In genomic region chr22:26435327-26436093, GRCh38 we compare ENCODE assay signal across 20 cellular contexts. TPM values are rescaled to one million over a fixed set of nuclear protein-coding genes. Genes with fewer than 3 reads are reported as not detected.
DNase-seq lines count a peak whose midpoint lies in the region; ATAC-seq, FAIRE-seq and TF ChIP-seq lines count a peak whose summit lies in the region.
"Had no signal": no experiment of that assay in that cellular context is flagged by ENCODE, and none has a peak within 500 bp of the region (broad histone marks: within the 10 kb centered on the region; RNA-seq: fewer than 3 reads in every experiment).

No MANE protein-coding gene starts in this region.

- POLR2A ChIA-PET in GM12878 (lab: Charles Lee), result no interaction called here

- peak; percentile 42 for DNase-seq in GF-D8 (lab: John Stamatoyannopoulos, UW)
- peak; percentile 84 for DNase-seq in NB4 (ENCODE audit: low read depth)
- no peak for DNase-seq in GM12878 (ENCODE audit: low read depth, low spot score)
- DNase-seq in progenitor cell of endocrine pancreas (ENCODE audit: low spot score, unreplicated experiment), result no peak
- no peak for DNase-seq in effector CD8-positive, alpha-beta T cell (lab: John Stamatoyannopoulos, UW)
- DNase-seq in lower lobe of right lung, result no peak
- DNase-seq: activated CD4-positive, alpha-beta T cell treated with anti-CD3 and anti-CD28 coated beads, Interleukin-2, amount 50 U/mL, for 48 hours; activated T-cell treated with anti-CD3 and anti-CD28 coated beads, Interleukin-2, amount 50 U/mL, for 72 hours; C1 segment of cervical spinal cord; central memory CD4-positive, alpha-beta T cell; DMS79 treated with DMSO at 0.1 percent for 48 hours; Karpas-422; NCI-H1436; NCI-H2227 treated with DMSO at 0.1 percent for 48 hours; NK-92 treated with Interleukin-12 subunit alpha and Interleukin-12 subunit beta, amount 100 ng/mL, for 24 hours; pancreas; Right ventricle myocardium superior; trophoblast cell had no signal

- peaks cover 10% of the 10 kb centered on the region for H3K27me3 Mint-ChIP-seq in progenitor cell of endocrine pancreas

- H3K4me2 ChIP-seq in GM12878 (ENCODE audit: control insufficient read depth, insufficient read depth), result peak overlapping the region; percentile 30; the same call in 1 of the 2 replicates

- no TSS peak for BruUV-seq in GM12878 (replicated peaks; lab: Mats Ljungman, UMichigan)

- TF ChIP-seq EP300 in GM12878 (IDR thresholded peaks at IDR 0.05; ENCODE audit: borderline replicate concordance in 1 of 2, control insufficient read depth in 1 of 2, low read depth in 2 of 2, low read length in 2 of 2), result no peak

- H3K27me3 ChIP-seq in GM12878 (replicated peaks in 1 of 2; ENCODE audit: control insufficient read depth in 2 of 2, insufficient read depth in 2 of 2, low read length in 1 of 2) (no peaks in the 10 kb centered on the region), lower lobe of right lung (ENCODE audit: low read depth) (no peaks in the 10 kb centered on the region)
- H3K27me3 ChIP-seq: pancreas had no signal

- no peak overlapping the region for H3K4me3 Mint-ChIP-seq in progenitor cell of endocrine pancreas (ENCODE audit: low read depth)

- H3K9ac ChIP-seq in GM12878 (ENCODE audit: control insufficient read depth, insufficient read depth, low read length), result no peak overlapping the region

- peaks cover 4% of the 10 kb centered on the region; the same call in 1 of the 2 replicates for H4K20me1 ChIP-seq in GM12878 (ENCODE audit: control insufficient read depth, insufficient read depth)

- peak overlapping the region; percentile 2 for H3K27ac Mint-ChIP-seq in progenitor cell of endocrine pancreas
- H3K27ac Mint-ChIP-seq: activated T-cell treated with anti-CD3 and anti-CD28 coated beads, Interleukin-2, amount 50 U/mL, for 72 hours had no signal

- H3K36me3 Mint-ChIP-seq in progenitor cell of endocrine pancreas (ENCODE audit: insufficient read depth), result peaks cover 2% of the 10 kb centered on the region

- RAD21 ChIA-PET in GM12878 (lab: Charles Lee; ENCODE audit: unreplicated experiment), result no interaction called here

- peaks cover 21% of the 10 kb centered on the region for H3K79me2 ChIP-seq in GM12878 (ENCODE audit: control insufficient read depth, insufficient read depth, low read length)

- H3K4me3 ChIP-seq in NB4 (ENCODE audit: low read depth, low read length) (no peak overlapping the region), GM12878 (no peak overlapping the region), lower lobe of right lung (no peak overlapping the region)
- H3K4me3 ChIP-seq: pancreas had no signal

- peaks cover 19% of the 10 kb centered on the region for H3K4me1 ChIP-seq in GM12878 (ENCODE audit: control insufficient read depth, insufficient read depth, low read length)
- no peaks in the 10 kb centered on the region for H3K4me1 ChIP-seq in lower lobe of right lung
- H3K4me1 ChIP-seq: pancreas had no signal

- in situ Hi-C loops in GM12878 (cut with MboI), result no loop called here

- SMC1A ChIA-PET in GM12878 (lab: Charles Lee; ENCODE audit: uncharacterized antibody, unreplicated experiment), result interaction anchor here (0.9 to 2.1 kb wide), 5 partner anchors 16 to 44 kb away, joined by 3 to 6 read pairs (median 4); no protein-coding TSS in a partner anchor

- H3K9me3 ChIP-seq in GM12878 (replicated peaks; ENCODE audit: control insufficient read depth, insufficient read depth, low read length), result no peaks in the 10 kb centered on the region
- no peaks in the 10 kb centered on the region for H3K9me3 ChIP-seq in lower lobe of right lung
- H3K9me3 ChIP-seq: pancreas had no signal

- H3K4me1 Mint-ChIP-seq in progenitor cell of endocrine pancreas (ENCODE audit: low read depth), result peaks cover 2% of the 10 kb centered on the region

- 87% methylated on average over 11 of the region's 11 CpGs for WGBS in GM12878 (ENCODE audit: insufficient coverage, insufficient replicate concordance, low lambda C conversion rate, missing lambda C conversion rate)

- ATAC-seq in GM12878, result no peak
- ATAC-seq in HG02938 (IDR thresholded peaks at IDR 0.05; ENCODE audit: unreplicated experiment), result no peak
- no peak for ATAC-seq in lower lobe of right lung
- ATAC-seq: activated T-cell treated with anti-CD3 and anti-CD28 coated beads, Interleukin-2, amount 50 U/mL, for 72 hours had no signal

- intact Hi-C loops in GM12878 (cut with micrococcal nuclease; ENCODE audit: unreplicated experiment), result no loop called here
- intact Hi-C loops in lower lobe of right lung (cut with DNase I), result no loop called here

- no peak overlapping the region for H2AFZ ChIP-seq in GM12878 (ENCODE audit: control insufficient read depth, low read depth, low read length)

- TF ChIP-seq CTCF in NB4 (IDR thresholded peaks at IDR 0.05; ENCODE audit: low read depth, low read length) (no peak), GM12878 (IDR thresholded peaks at IDR 0.05 in 2 of 3, conservative IDR thresholded peaks at IDR 0.05 in 1 of 3; ENCODE audit: control insufficient read depth in 2 of 3, extremely low read depth in 1 of 3, insufficient read depth in 1 of 3, low read depth in 3 of 3, low read length in 3 of 3) (no peak), progenitor cell of endocrine pancreas (IDR thresholded peaks at IDR 0.05; ENCODE audit: unreplicated experiment) (no peak), lower lobe of right lung (IDR thresholded peaks at IDR 0.05) (no peak)

- H3K27ac ChIP-seq in GM12878 (ENCODE audit: control insufficient read depth, insufficient read depth) (no peak overlapping the region), lower lobe of right lung (no peak overlapping the region)
- H3K27ac ChIP-seq: pancreas had no signal

- no peak for FAIRE-seq in GM12878 (lab: Jason Lieb, UNC)
- FAIRE-seq: endometrium, pancreas had no signal

- TF ChIP-seq POLR2A in NB4 (IDR thresholded peaks at IDR 0.05; ENCODE audit: extremely low read depth, insufficient read length) (no peak), GM12878 (IDR thresholded peaks at IDR 0.05; ENCODE audit: low read depth, low read length) (no peak)

- TF ChIP-seq RAD21 in GM12878 (IDR thresholded peaks at IDR 0.05; ENCODE audit: insufficient read depth, low read depth, low read length), result no peak

- no peaks in the 10 kb centered on the region for H3K9me3 Mint-ChIP-seq in progenitor cell of endocrine pancreas (ENCODE audit: low read depth)
- H3K9me3 Mint-ChIP-seq: activated T-cell treated with anti-CD3 and anti-CD28 coated beads, Interleukin-2, amount 50 U/mL, for 72 hours had no signal

- CTCF ChIA-PET in GM12878 (lab: Yijun Ruan, JAX), result interaction anchor here (0.6 to 1.6 kb wide), 4 partner anchors 9 to 239 kb away, joined by 3 to 6 read pairs (median 4); no protein-coding TSS in a partner anchor

- H3K36me3 ChIP-seq in GM12878 (ENCODE audit: control insufficient read depth in 2 of 2, insufficient read depth in 2 of 2, low read length in 1 of 2) (peaks cover 5 to 8% of the 10 kb centered on the region in 2 experiments; a peak in 3 of 4 replicates), lower lobe of right lung (no peaks in the 10 kb centered on the region)
- H3K36me3 ChIP-seq: pancreas had no signal

RNA-seq across cellular contexts. Expression of gene ASPHD2, which starts 6.5 kb away (rescaled TPM):
- total RNA-seq in GM12878 (2013; cell fraction: nucleolus; rRNA removed), result 8.5 and 10.4 TPM in 2 replicates
- 10.4 and 10.8 TPM in 2 replicates for total RNA-seq in GM12878 (2014; rRNA removed)
- 5.0 and 5.3 TPM in 2 replicates for total RNA-seq in GM12878 (2014; rRNA removed; fragmentation: Illumina TruSeq; extraction: Trizol)
- 10.6 TPM in 2 replicates for total RNA-seq in GM12878 (2021)
- 2.3 TPM for polyA plus RNA-seq in GM12878 (2011; ENCODE audit: low read depth)
- polyA plus RNA-seq in GM12878 (2011; rRNA removed), result 6.2 and 7.7 TPM in 2 replicates
- 7.7 and 8.5 TPM in 2 replicates for polyA plus RNA-seq in GM12878 (2011; cell fraction: cytosol; rRNA removed)
- 6.9 and 7.5 TPM in 2 replicates for polyA plus RNA-seq in GM12878 (2011; cell fraction: nucleus; rRNA removed)
- polyA plus RNA-seq in GM12878 (2012), result 3.4 and 4.4 TPM in 2 replicates
- 3.5 and 5.1 TPM in 2 replicates for polyA plus RNA-seq in GM12878 (2014; fragmentation: Illumina TruSeq; extraction: Trizol)
- polyA plus RNA-seq in GM12878 (2014; fragmentation: Nextera tagmentation; extraction: Ambion mirVana), result 1 to 10 TPM; 1.6 to 2.3 TPM
- 9.0 TPM in 2 replicates for polyA plus RNA-seq in GM12878 (2014; rRNA removed)
- 1 to 10 TPM; 1.6 to 3.2 TPM for polyA plus RNA-seq in GM12878 (2016; fragmentation: Nextera tagmentation; extraction: Ambion mirVana)
- polyA minus RNA-seq in GM12878 (2011; rRNA and poly(A)+ RNA removed), result 10.2 and 15.7 TPM in 2 replicates
- polyA minus RNA-seq in GM12878 (2011; cell fraction: cytosol; rRNA and poly(A)+ RNA removed), result 3.7 and 5.5 TPM in 2 replicates
- polyA minus RNA-seq in GM12878 (2011; cell fraction: nucleus; rRNA and poly(A)+ RNA removed), result 4.5 and 6.3 TPM in 2 replicates
- 4.0 and 4.2 TPM in 2 replicates for total RNA-seq in progenitor cell of endocrine pancreas
- 1.5 TPM for total RNA-seq in lower lobe of right lung
- total RNA-seq: Right ventricle myocardium superior had no signal

RNA-seq across cellular contexts. Expression of gene HPS4, which starts 48.1 kb away (rescaled TPM):
- total RNA-seq in GM12878 (2013; cell fraction: nucleolus; rRNA removed), result 182 and 200 TPM in 2 replicates
- 36.7 and 38.5 TPM in 2 replicates for total RNA-seq in GM12878 (2014; rRNA removed)
- 24.2 and 25.7 TPM in 2 replicates for total RNA-seq in GM12878 (2014; rRNA removed; fragmentation: Illumina TruSeq; extraction: Trizol)
- 34.2 and 35.2 TPM in 2 replicates for total RNA-seq in GM12878 (2021)
- 19.5 TPM for polyA plus RNA-seq in GM12878 (2011; ENCODE audit: low read depth)
- polyA plus RNA-seq in GM12878 (2011; rRNA removed), result 36.5 and 52.5 TPM in 2 replicates
- 35.8 and 37.7 TPM in 2 replicates for polyA plus RNA-seq in GM12878 (2011; cell fraction: cytosol; rRNA removed)
- 119 and 130 TPM in 2 replicates for polyA plus RNA-seq in GM12878 (2011; cell fraction: nucleus; rRNA removed)
- polyA plus RNA-seq in GM12878 (2012), result 26.4 and 30.0 TPM in 2 replicates
- 27.3 and 31.1 TPM in 2 replicates for polyA plus RNA-seq in GM12878 (2014; fragmentation: Illumina TruSeq; extraction: Trizol)
- 10 to 100 TPM; 11.7 to 12.3 TPM for polyA plus RNA-seq in GM12878 (2014; fragmentation: Nextera tagmentation; extraction: Ambion mirVana)
- polyA plus RNA-seq in GM12878 (2014; rRNA removed), result 32.4 and 34.4 TPM in 2 replicates
- polyA plus RNA-seq in GM12878 (2016; fragmentation: Nextera tagmentation; extraction: Ambion mirVana), result 10 to 100 TPM; 28.7 to 30.5 TPM
- 40.2 and 41.4 TPM in 2 replicates for polyA minus RNA-seq in GM12878 (2011; rRNA and poly(A)+ RNA removed)
- 14.2 and 15.0 TPM in 2 replicates for polyA minus RNA-seq in GM12878 (2011; cell fraction: cytosol; rRNA and poly(A)+ RNA removed)
- 43.3 and 49.2 TPM in 2 replicates for polyA minus RNA-seq in GM12878 (2011; cell fraction: nucleus; rRNA and poly(A)+ RNA removed)
- 42.7 and 43.2 TPM in 2 replicates for total RNA-seq in progenitor cell of endocrine pancreas
- total RNA-seq in lower lobe of right lung, result 39.8 TPM

RNA-seq across cellular contexts. Expression of gene SRRD, which starts 48.2 kb away (rescaled TPM):
- 14.9 and 17.6 TPM in 2 replicates for total RNA-seq in GM12878 (2013; cell fraction: nucleolus; rRNA removed)
- total RNA-seq in GM12878 (2014; rRNA removed), result 17.2 and 17.7 TPM in 2 replicates
- total RNA-seq in GM12878 (2014; rRNA removed; fragmentation: Illumina TruSeq; extraction: Trizol), result 21.2 and 26.4 TPM in 2 replicates
- 27.5 and 32.9 TPM in 2 replicates for total RNA-seq in GM12878 (2021)
- polyA plus RNA-seq in GM12878 (2011; ENCODE audit: low read depth), result 9.4 TPM
- polyA plus RNA-seq in GM12878 (2011; rRNA removed), result 50.5 and 55.9 TPM in 2 replicates
- polyA plus RNA-seq in GM12878 (2011; cell fraction: cytosol; rRNA removed), result 20.4 and 32.3 TPM in 2 replicates
- polyA plus RNA-seq in GM12878 (2011; cell fraction: nucleus; rRNA removed), result 16.9 and 17.7 TPM in 2 replicates
- 9.4 and 18.9 TPM in 2 replicates for polyA plus RNA-seq in GM12878 (2012)
- 31.5 and 41.6 TPM in 2 replicates for polyA plus RNA-seq in GM12878 (2014; fragmentation: Illumina TruSeq; extraction: Trizol)
- 10 to 100 TPM in 1 of 2 experiments, 1 to 10 TPM in 1; 4.1 to 15.4 TPM for polyA plus RNA-seq in GM12878 (2014; fragmentation: Nextera tagmentation; extraction: Ambion mirVana)
- polyA plus RNA-seq in GM12878 (2014; rRNA removed), result 22.3 and 27.4 TPM in 2 replicates
- 10 to 100 TPM; 42.9 to 50.6 TPM for polyA plus RNA-seq in GM12878 (2016; fragmentation: Nextera tagmentation; extraction: Ambion mirVana)
- 30.7 and 36.9 TPM in 2 replicates for polyA minus RNA-seq in GM12878 (2011; rRNA and poly(A)+ RNA removed)
- polyA minus RNA-seq in GM12878 (2011; cell fraction: cytosol; rRNA and poly(A)+ RNA removed), result 7.6 and 9.1 TPM in 2 replicates
- 4.8 and 7.7 TPM in 2 replicates for polyA minus RNA-seq in GM12878 (2011; cell fraction: nucleus; rRNA and poly(A)+ RNA removed)
- total RNA-seq in progenitor cell of endocrine pancreas, result 23.2 and 25.4 TPM in 2 replicates
- total RNA-seq in lower lobe of right lung, result 18.1 TPM

Comparison
In these comparisons a context has a peak if more than half of its experiments do, and no peak if none do; other contexts are left out.
1. DNase-seq: peak in GF-D8 (single experiment) and NB4 (single experiment); none in GM12878 (single experiment), progenitor cell of endocrine pancreas (single experiment), effector CD8-positive, alpha-beta T cell (single experiment) and lower lobe of right lung (single experiment).